ENCODE assay signal across 25 cellular contexts in the genomic region with DNA sequence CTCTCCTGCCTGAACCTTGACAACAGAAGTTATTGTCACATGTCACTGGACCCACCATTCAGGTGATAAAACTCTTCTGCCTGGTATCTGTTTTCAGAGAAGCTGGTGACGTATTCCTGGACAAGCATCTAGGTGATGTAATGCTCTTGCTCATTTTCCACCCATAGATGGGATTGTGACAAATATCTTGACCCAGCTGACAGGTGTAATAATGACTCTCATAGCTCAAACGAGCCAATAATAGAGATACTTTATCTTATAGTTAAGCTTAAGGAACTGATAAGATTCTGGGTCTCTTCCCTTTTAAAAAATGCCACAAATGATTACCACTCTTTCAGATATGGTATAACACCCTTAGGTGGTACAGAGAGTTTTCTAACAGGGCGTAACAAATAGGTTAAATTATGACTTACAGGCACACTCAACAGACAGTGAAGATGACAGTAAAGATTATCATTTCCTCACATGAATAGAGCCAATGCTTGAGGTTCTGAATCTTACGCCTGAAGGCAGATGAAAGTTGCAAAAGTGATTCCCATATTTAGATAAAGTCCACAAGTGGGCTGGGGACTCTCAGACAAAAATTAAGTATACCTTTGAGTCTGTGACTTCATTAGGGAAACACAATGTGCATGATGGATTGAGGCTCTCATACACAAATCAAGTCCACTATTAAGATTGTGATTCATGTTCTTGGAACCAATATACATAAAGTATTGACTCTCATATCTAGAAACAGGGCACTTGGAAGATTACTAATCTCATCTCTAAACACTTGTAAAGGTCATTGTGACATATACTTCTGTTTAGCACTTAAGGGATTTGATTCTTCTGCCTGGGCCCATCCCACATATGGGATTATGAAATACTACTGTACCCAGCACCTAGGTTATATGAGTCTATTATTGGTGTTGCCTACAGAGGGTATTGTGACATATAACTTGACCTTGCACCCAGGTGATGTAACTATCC.
"Had no signal": no experiment of that assay in that cellular context is flagged by ENCODE, and none has a peak within 500 bp of the region (broad histone marks: within the 10 kb centered on the region; RNA-seq: fewer than 3 reads in every experiment).

No MANE protein-coding gene starts in this region.

- H3K4me3 ChIP-seq: coronary artery, esophagus muscularis mucosa, gastroesophageal sphincter, heart left ventricle, hepatocyte, lung, pancreas, suprapubic skin, transverse colon, upper lobe of right lung, uterus had no signal

- H3K27ac Mint-ChIP-seq: memory B cell; natural killer cell; stimulated activated memory B cell treated with anti-CD40 and anti-IgM and Interleukin-4, amounts not matched to agents 10 μg/mL and 1 μg/mL and 100 μg/mL, for 72 hours; stimulated activated naive CD8-positive, alpha-beta T cell treated with anti-CD3 and anti-CD28 coated beads, Interleukin-15, Interleukin-2, amounts not matched to agents 100 ng/mL and 50 ng/mL, for 24 hours had no signal

- H3K4me3 Mint-ChIP-seq: memory B cell; natural killer cell; stimulated activated memory B cell treated with anti-CD40 and anti-IgM and Interleukin-4, amounts not matched to agents 10 μg/mL and 1 μg/mL and 100 μg/mL, for 72 hours; stimulated activated naive CD8-positive, alpha-beta T cell treated with anti-CD3 and anti-CD28 coated beads, Interleukin-15, Interleukin-2, amounts not matched to agents 100 ng/mL and 50 ng/mL, for 24 hours had no signal

- H3K36me3 ChIP-seq: esophagus muscularis mucosa, gastroesophageal sphincter, heart left ventricle, pancreas, suprapubic skin, transverse colon, upper lobe of right lung, uterus had no signal

- H3K36me3 Mint-ChIP-seq: memory B cell; natural killer cell; stimulated activated memory B cell treated with anti-CD40 and anti-IgM and Interleukin-4, amounts not matched to agents 10 μg/mL and 1 μg/mL and 100 μg/mL, for 72 hours had no signal

- H3K27ac ChIP-seq: coronary artery, esophagus muscularis mucosa, foreskin keratinocyte, gastroesophageal sphincter, heart left ventricle, hepatocyte, pancreas, suprapubic skin, transverse colon, upper lobe of right lung, uterus had no signal

- H3K9me3 Mint-ChIP-seq: memory B cell; natural killer cell; stimulated activated memory B cell treated with anti-CD40 and anti-IgM and Interleukin-4, amounts not matched to agents 10 μg/mL and 1 μg/mL and 100 μg/mL, for 72 hours had no signal

- FAIRE-seq: endothelial cell of umbilical vein, kidney, pancreas had no signal

- H2AFZ ChIP-seq: hepatocyte had no signal

- H3K4me1 ChIP-seq: esophagus muscularis mucosa, foreskin keratinocyte, gastroesophageal sphincter, heart left ventricle, pancreas, suprapubic skin, transverse colon, upper lobe of right lung, uterus had no signal

- ATAC-seq: foreskin keratinocyte; gastroesophageal sphincter; heart left ventricle; left lobe of liver; pancreas; sciatic nerve; stimulated activated memory B cell treated with anti-CD40 and anti-IgM and Interleukin-4, amounts not matched to agents 10 μg/mL and 1 μg/mL and 100 μg/mL, for 72 hours; upper lobe of right lung had no signal

- H3K4me1 Mint-ChIP-seq: natural killer cell; stimulated activated memory B cell treated with anti-CD40 and anti-IgM and Interleukin-4, amounts not matched to agents 10 μg/mL and 1 μg/mL and 100 μg/mL, for 72 hours had no signal

- H3K27me3 ChIP-seq: esophagus muscularis mucosa, foreskin keratinocyte, gastroesophageal sphincter, heart left ventricle, hepatocyte, pancreas, suprapubic skin, transverse colon, upper lobe of right lung, uterus had no signal

- DNase-seq: dermis blood vessel endothelial cell; effector memory CD4-positive, alpha-beta T cell; foreskin keratinocyte; heart left ventricle; kidney; natural killer cell; pancreas; retina; stimulated activated CD4-positive, alpha-beta T cell treated with anti-CD3 and anti-CD28 coated beads, Interleukin-2, amount 100 ng/mL, for 24 hours; stimulated activated CD4-positive, alpha-beta T cell treated with anti-CD3 and anti-CD28 coated beads, Interleukin-4, amount 100 ng/mL, for 24 hours; transverse colon; upper lobe of right lung; uterus had no signal

- H3K9me3 ChIP-seq: esophagus muscularis mucosa, gastroesophageal sphincter, heart left ventricle, pancreas, suprapubic skin, transverse colon, upper lobe of right lung, uterus had no signal

- H3K4me2 ChIP-seq: hepatocyte had no signal

- H3K79me2 ChIP-seq: hepatocyte had no signal

- H3K27me3 Mint-ChIP-seq: memory B cell; stimulated activated memory B cell treated with anti-CD40 and anti-IgM and Interleukin-4, amounts not matched to agents 10 μg/mL and 1 μg/mL and 100 μg/mL, for 72 hours; stimulated activated naive CD8-positive, alpha-beta T cell treated with anti-CD3 and anti-CD28 coated beads, Interleukin-15, Interleukin-2, amounts not matched to agents 100 ng/mL and 50 ng/mL, for 24 hours had no signal
